ENCODE assay signal across 7 cellular contexts in the genomic region with DNA sequence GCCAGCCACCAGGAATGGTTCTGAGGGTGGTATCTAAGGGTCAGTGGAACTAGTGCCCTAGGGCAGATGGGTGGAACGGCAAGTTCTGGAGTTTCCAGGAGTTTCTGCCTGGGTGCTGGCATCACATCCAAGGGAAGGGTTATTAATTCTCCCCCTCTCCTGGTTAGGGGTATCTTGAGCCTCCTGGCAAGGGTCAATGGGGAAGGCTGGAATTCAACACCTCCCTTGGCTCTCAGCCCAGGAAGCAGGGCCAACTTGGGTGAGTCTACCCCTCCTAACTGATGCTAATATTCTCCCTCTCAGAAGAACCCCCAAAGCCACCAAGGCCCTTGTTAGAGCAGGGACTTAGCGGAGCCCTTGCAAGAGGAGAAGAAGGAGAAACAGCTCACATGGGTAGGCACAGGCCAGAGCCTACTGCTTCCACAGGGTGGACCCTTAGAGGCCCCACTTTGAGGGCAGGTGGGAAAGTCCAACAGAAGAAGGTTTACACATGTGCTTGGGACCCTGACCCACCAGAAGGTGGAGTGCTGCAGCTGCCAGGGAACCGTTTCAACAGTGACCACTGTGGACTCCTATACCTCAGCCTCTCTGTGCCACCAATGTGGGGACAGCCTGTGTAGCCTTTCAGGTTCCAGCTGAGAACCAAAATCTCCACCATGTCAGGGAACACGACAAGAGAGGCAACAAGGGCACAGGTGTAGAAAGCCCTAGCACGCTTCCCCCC. TPM values are rescaled to one million over a fixed set of nuclear protein-coding genes. Genes with fewer than 3 reads are reported as not detected.
DNase-seq lines count a peak whose midpoint lies in the region; ATAC-seq and TF ChIP-seq lines count a peak whose summit lies in the region.
"Had no signal": no experiment of that assay in that cellular context is flagged by ENCODE, and none has a peak within 500 bp of the region (broad histone marks: within the 10 kb centered on the region; RNA-seq: fewer than 3 reads in every experiment).

No MANE protein-coding gene starts in this region.

- peaks cover 51% of the 10 kb centered on the region for H3K36me3 ChIP-seq in mesodermal cell (ENCODE audit: control insufficient read depth, insufficient read depth, low read length)

- peaks cover 57% of the 10 kb centered on the region for H3K4me1 Mint-ChIP-seq in CD14-positive monocyte
- H3K4me1 Mint-ChIP-seq in T-helper 17 cell: peaks cover 39% of the 10 kb centered on the region

- peaks cover 21% of the 10 kb centered on the region for H3K4me1 ChIP-seq in mesodermal cell (ENCODE audit: control insufficient read depth, insufficient read depth, low read length, poor library complexity, severe bottlenecking)

- no peaks in the 10 kb centered on the region for H3K9me3 Mint-ChIP-seq in CD14-positive monocyte

- H3K27me3 Mint-ChIP-seq in CD14-positive monocyte (ENCODE audit: low read depth in 3 of 3) (peaks cover 0 to 2% (median 0%) of the 10 kb centered on the region in 3 donors), T-helper 17 cell (no peaks in the 10 kb centered on the region)

- no peak for DNase-seq in CD14-positive monocyte (ENCODE audit: low spot score)
- DNase-seq in T-helper 17 cell: no peak
- DNase-seq in HK-2 (ENCODE audit: unreplicated experiment): no peak
- DNase-seq in caudate nucleus (lab: John Stamatoyannopoulos, UW): no peak
- DNase-seq: activated naive CD4-positive, alpha-beta T cell had no signal

- H3K9me3 ChIP-seq in T-helper 17 cell (ENCODE audit: control insufficient read depth, low read length, poor library complexity, severe bottlenecking) (no peaks in the 10 kb centered on the region), mesodermal cell (ENCODE audit: control insufficient read depth, low read length) (no peaks in the 10 kb centered on the region)

- no peak overlapping the region for H3K27ac ChIP-seq in mesodermal cell (ENCODE audit: low read depth, low read length, severe bottlenecking)
- no peak overlapping the region for H3K27ac ChIP-seq in caudate nucleus (ENCODE audit: low read depth, low read length)

- TF ChIP-seq CTCF in CD14-positive monocyte (IDR thresholded peaks at IDR 0.05): no peak

- H3K4me3 ChIP-seq in mesodermal cell (ENCODE audit: extremely low read depth, insufficient read depth, low read length, poor library complexity, severe bottlenecking): peak overlapping the region; percentile 3

- ATAC-seq in T-helper 17 cell: no peak
- ATAC-seq in GM21825 (IDR thresholded peaks at IDR 0.05; ENCODE audit: unreplicated experiment): no peak

- peaks cover 28 to 50% of the 10 kb centered on the region in 2 donors for H3K36me3 Mint-ChIP-seq in CD14-positive monocyte
- no peaks in the 10 kb centered on the region for H3K36me3 Mint-ChIP-seq in T-helper 17 cell (ENCODE audit: low read depth)

- WGBS in mesodermal cell (ENCODE audit: insufficient coverage in 2 of 2), 2 experiments: 82 to 100% methylated on average over 3 to 4 of the region's 5 CpGs

- H3K27ac Mint-ChIP-seq in CD14-positive monocyte (peak overlapping the region in 4 of 7 donors; percentile 57 to 82 (median 76)), T-helper 17 cell (peak overlapping the region; percentile 68)

- intact Hi-C loops in CD14-positive monocyte (cut with micrococcal nuclease): loop anchor here (5.0 to 10.0 kb wide), 3 partner anchors 261 to 1039 kb away; partner anchors contain the start of genes MAPKAPK3 (in 1 of the 2), MON1A (in 1 of the 2) and RBM15B (in 1 of the 2)

- H3K4me3 Mint-ChIP-seq in CD14-positive monocyte (no peak overlapping the region), T-helper 17 cell (peak overlapping the region; percentile 97)

RNA-seq across cellular contexts. Expression of gene TMEM115, which starts 3.3 kb away (rescaled TPM):
- polyA plus RNA-seq in CD14-positive monocyte: 10 to 100 TPM; 32.9 to 36.2 TPM
- total RNA-seq in T-helper 17 cell: 10 to 100 TPM; 16.7 to 17.4 TPM
- polyA plus RNA-seq in mesodermal cell (2013, experiment 1 of 2): 35.4 TPM
- 29.5 TPM for polyA plus RNA-seq in mesodermal cell (2013, experiment 2 of 2)

RNA-seq across cellular contexts. Expression of gene CYB561D2, which starts 5.3 kb away (rescaled TPM):
- 10 to 100 TPM; 82.5 to 94.0 TPM for polyA plus RNA-seq in CD14-positive monocyte
- 10 to 100 TPM; 20.8 to 27.2 TPM for total RNA-seq in T-helper 17 cell
- 11.6 TPM for polyA plus RNA-seq in mesodermal cell (2013, experiment 1 of 2)
- polyA plus RNA-seq in mesodermal cell (2013, experiment 2 of 2): 10.5 TPM

RNA-seq across cellular contexts. Expression of gene NPRL2, which starts 5.4 kb away (rescaled TPM):
- polyA plus RNA-seq in CD14-positive monocyte: 10 to 100 TPM; 20.9 to 23.5 TPM
- 10 to 100 TPM; 27.5 to 29.1 TPM for total RNA-seq in T-helper 17 cell
- 30.2 TPM for polyA plus RNA-seq in mesodermal cell (2013, experiment 1 of 2)
- polyA plus RNA-seq in mesodermal cell (2013, experiment 2 of 2): 29.5 TPM

RNA-seq across cellular contexts. Expression of gene ZMYND10, which starts 10.5 kb away (rescaled TPM):
- under 1 TPM; 0.12 to 0.19 TPM for polyA plus RNA-seq in CD14-positive monocyte
- 1 to 10 TPM; 1.1 to 1.3 TPM for total RNA-seq in T-helper 17 cell
- polyA plus RNA-seq in mesodermal cell (2013, experiment 1 of 2): 0.81 TPM
- 0.61 TPM for polyA plus RNA-seq in mesodermal cell (2013, experiment 2 of 2)

RNA-seq across cellular contexts. Expression of gene RASSF1, which starts 15.4 kb away (rescaled TPM):
- polyA plus RNA-seq in CD14-positive monocyte: 10 to 100 TPM; 16.0 to 24.0 TPM
- 100 to 1,000 TPM in 1 of 2 donors, 10 to 100 TPM in 1; 83.5 to 105 TPM for total RNA-seq in T-helper 17 cell
- 20.8 TPM for polyA plus RNA-seq in mesodermal cell (2013, experiment 1 of 2)
- polyA plus RNA-seq in mesodermal cell (2013, experiment 2 of 2): 14.6 TPM
